In genomic region chr4:6194458-6195195, GRCh38 we compare ENCODE assay signal across 2 cellular contexts.
TF ChIP-seq lines count a peak whose summit lies in the region.

No MANE protein-coding gene starts in this region.

TF ChIP-seq in HEK293, 187 proteins besides CTCF, POLR2A, EP300 and RAD21:
- TF ChIP-seq PRDM10 (tag by site-specific recombination; IDR thresholded peaks at IDR 0.05) (peak; percentile 78), ZNF391 (tag by site-specific recombination; IDR thresholded peaks at IDR 0.05; ENCODE audit: borderline replicate concordance, low read depth) (no peak)

TF ChIP-seq in H1, 55 proteins besides CTCF, POLR2A, EP300 and RAD21 (continued from another document):
- TF ChIP-seq MAX (IDR thresholded peaks at IDR 0.05) (no peak), RNF2 (IDR thresholded peaks at IDR 0.05; ENCODE audit: borderline replicate concordance, low read depth, low read length, missing control alignments, poor library complexity, severe bottlenecking) (no peak), JUND (IDR thresholded peaks at IDR 0.05; ENCODE audit: low read length) (no peak), KDM1A (IDR thresholded peaks at IDR 0.05; ENCODE audit: borderline replicate concordance, low read length) (no peak), GTF2F1 (IDR thresholded peaks at IDR 0.05; ENCODE audit: borderline replicate concordance, low read depth, low read length) (no peak), MAFK (IDR thresholded peaks at IDR 0.05; ENCODE audit: low read depth, low read length) (no peak), POU5F1 (IDR thresholded peaks at IDR 0.05; ENCODE audit: low read depth, low read length) (no peak), RFX5 (IDR thresholded peaks at IDR 0.05; ENCODE audit: borderline replicate concordance, low read depth, low read length) (no peak), CBX8 (IDR thresholded peaks at IDR 0.05; ENCODE audit: borderline replicate concordance, low read depth, low read length) (no peak), GABPA (IDR thresholded peaks at IDR 0.05; ENCODE audit: borderline replicate concordance, insufficient read depth, low read length) (no peak), HDAC6 (IDR thresholded peaks at IDR 0.05; ENCODE audit: low read depth, low read length) (no peak), CBX5 (IDR thresholded peaks at IDR 0.05; ENCODE audit: low read depth, low read length) (no peak), ATF2 (IDR thresholded peaks at IDR 0.05; ENCODE audit: low read length) (no peak)
